ENCODE assay signal across 36 cellular contexts in the genomic region with DNA sequence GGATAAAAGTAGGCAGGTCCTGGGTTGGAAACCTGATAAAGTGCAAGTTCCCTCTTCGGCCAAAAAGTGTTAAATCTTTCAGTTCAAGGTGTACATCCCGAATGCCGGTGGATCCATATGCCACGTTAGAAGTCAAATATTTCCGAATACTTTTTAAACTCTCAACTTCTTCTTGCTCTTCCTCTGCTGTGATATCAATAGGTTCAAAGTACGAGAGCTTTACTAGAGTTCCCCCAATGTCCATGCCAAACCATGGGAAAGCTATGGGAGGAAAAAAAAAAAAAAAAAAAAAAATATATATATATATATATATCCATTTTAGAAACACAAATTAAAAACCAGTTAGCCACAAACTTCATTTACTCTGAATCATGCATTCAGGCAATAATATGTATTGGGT. TPM values are rescaled to one million over a fixed set of nuclear protein-coding genes. Genes with fewer than 3 reads are reported as not detected.
"Had no signal": no experiment of that assay in that cellular context is flagged by ENCODE, and none has a peak within 500 bp of the region (broad histone marks: within the 10 kb centered on the region; RNA-seq: fewer than 3 reads in every experiment).

No MANE protein-coding gene starts in this region.

- H3K9me3 ChIP-seq: adrenal gland, body of pancreas, breast epithelium had no signal

- H3K36me3 ChIP-seq: breast epithelium had no signal

- FAIRE-seq: astrocyte, TTC549 had no signal

- DNase-seq: activated B cell treated with CpG ODN at 0.5 μM for 24 hours; activated CD4-positive, alpha-beta memory T cell treated with anti-CD3 and anti-CD28 coated beads for 36 hours; activated CD4-positive, alpha-beta T cell treated with anti-CD3 and anti-CD28 coated beads for 4 hours; activated CD4-positive, alpha-beta T cell treated with anti-CD3 and anti-CD28 coated beads, Interleukin-2, amount 10 ng/mL, durations not matched to agents 24 days and 14 days; activated CD4-positive, alpha-beta T cell treated with anti-CD3 and anti-CD28 coated beads, Interleukin-2, amount 50 U/mL, for 1 hour; activated CD4-positive, alpha-beta T cell treated with anti-CD3 and anti-CD28 coated beads, Interleukin-2, amount 50 U/mL, for 4 hours; activated CD4-positive, CD25-positive, alpha-beta regulatory T cell treated with anti-CD3 and anti-CD28 coated beads, Interleukin-2, amount 50 U/mL, for 72 hours; activated CD8-positive, alpha-beta memory T cell treated with anti-CD3 and anti-CD28 coated beads, Interleukin-2, amount 50 U/mL, for 4 hours; activated CD8-positive, alpha-beta T cell treated with anti-CD3 and anti-CD28 coated beads for 36 hours; activated effector memory CD4-positive, alpha-beta T cell treated with anti-CD3 and anti-CD28 coated beads, Interleukin-2, amount 50 U/mL, for 16 hours; activated gamma-delta T cell treated with Interleukin-2 at 50 U/mL for 16 hours; activated naive CD4-positive, alpha-beta T cell; activated naive CD4-positive, alpha-beta T cell treated with anti-CD3 and anti-CD28 coated beads for 36 hours; activated naive CD4-positive, alpha-beta T cell treated with anti-CD3 and anti-CD28 coated beads, Interleukin-2, amount 50 U/mL, for 16 hours; activated naive CD8-positive, alpha-beta T cell treated with anti-CD3 and anti-CD28 coated beads for 36 hours; activated T-cell treated with anti-CD3 and anti-CD28 coated beads for 4 hours; activated T-cell treated with anti-CD3 and anti-CD28 coated beads, Interleukin-2, amount 50 U/mL, for 1 hour; activated T-cell treated with anti-CD3 and anti-CD28 coated beads, Interleukin-2, amount 50 U/mL, for 4 hours; activated T-cell treated with anti-CD3 and anti-CD28 coated beads, Interleukin-2, amount 50 U/mL, for 72 hours; adrenal gland; amniotic stem cell; aorta; body of pancreas; brain microvascular endothelial cell; central memory CD4-positive, alpha-beta T cell; T-cell; T-helper 2 cell; T-helper 9 cell had no signal

- H3K27ac ChIP-seq: adrenal gland, body of pancreas, brain microvascular endothelial cell, breast epithelium, VCaP had no signal

- H3K4me3 ChIP-seq: adrenal gland, body of pancreas, breast epithelium had no signal

- H3K4me1 ChIP-seq: body of pancreas, breast epithelium had no signal

- ATAC-seq: activated CD8-positive, alpha-beta T cell treated with anti-CD3 and anti-CD28 coated beads for 36 hours; activated naive CD4-positive, alpha-beta T cell treated with anti-CD3 and anti-CD28 coated beads, Interleukin-2, amount 50 U/mL, for 72 hours; activated T-cell treated with anti-CD3 and anti-CD28 coated beads, Interleukin-2, amount 50 U/mL, for 4 hours; activated T-cell treated with anti-CD3 and anti-CD28 coated beads, Interleukin-2, amount 50 U/mL, for 72 hours; activated T-helper 17 cell treated with anti-CD3 and anti-CD28 coated beads, Interleukin-2, amount 50 U/mL, for 72 hours; body of pancreas; T-cell had no signal

- H3K27me3 ChIP-seq: adrenal gland, body of pancreas, brain microvascular endothelial cell, breast epithelium had no signal

RNA-seq across cellular contexts. Expression of a gene that starts 39.6 kb away (rescaled TPM):
- total RNA-seq: activated CD4-positive, alpha-beta T cell treated with anti-CD3 and anti-CD28 coated beads, Interleukin-2, amount 10 ng/mL, durations not matched to agents 24 days and 14 days; activated CD8-positive, alpha-beta memory T cell treated with anti-CD3 and anti-CD28 coated beads for 36 hours; T-helper 1 cell treated with Interleukin-12 subunit alpha and Interleukin-12 subunit beta and Interleukin-4 antibody, amounts not matched to agents 30 ng/mL and 1 ng/mL, for 36 hours had no signal
